Comparison of ENCODE assay signal across 20 cellular contexts in genomic region chr4:169239236-169239905, GRCh38.
"Had no signal": no experiment of that assay in that cellular context is flagged by ENCODE, and none has a peak within 500 bp of the region (broad histone marks: within the 10 kb centered on the region; RNA-seq: fewer than 3 reads in every experiment).

No MANE protein-coding gene starts in this region.

- ATAC-seq: activated CD8-positive, alpha-beta memory T cell treated with anti-CD3 and anti-CD28 coated beads, Interleukin-2, amount 10 ng/mL, durations not matched to agents 7 days and 5 days; natural killer cell treated with Interleukin-12 subunit alpha and Interleukin-12 subunit beta and Interleukin-15 and Interleukin-18, amount 100 ng/mL, for 72 hours had no signal

- H3K36me3 Mint-ChIP-seq: activated CD8-positive, alpha-beta memory T cell treated with anti-CD3 and anti-CD28 coated beads, Interleukin-2, amount 10 ng/mL, durations not matched to agents 7 days and 5 days; natural killer cell treated with Interleukin-12 subunit alpha and Interleukin-12 subunit beta and Interleukin-15 and Interleukin-18, amount 100 ng/mL, for 72 hours had no signal

- DNase-seq: activated CD4-positive, alpha-beta T cell treated with anti-CD3 and anti-CD28 coated beads, Interleukin-2, amount 50 U/mL, for 48 hours; activated CD8-positive, alpha-beta memory T cell treated with anti-CD3 and anti-CD28 coated beads, Interleukin-2, amount 10 ng/mL, durations not matched to agents 7 days and 5 days; activated naive CD4-positive, alpha-beta T cell treated with anti-CD3 and anti-CD28 coated beads, Interleukin-2, amount 50 U/mL, for 16 hours; activated T-cell treated with anti-CD3 and anti-CD28 coated beads, Interleukin-2, amount 50 U/mL, for 1 hour; adrenal gland; foreskin melanocyte; left ventricle myocardium superior; mesenchymal stem cell; occipital lobe; right cardiac atrium; small intestine; stimulated activated CD4-positive, alpha-beta T cell treated with anti-CD3 and anti-CD28 coated beads, Interleukin-4, amount 100 ng/mL, for 4 hours; stimulated activated CD8-positive, alpha-beta memory T cell treated with anti-CD3 and anti-CD28 coated beads, Interleukin-4, amount 100 ng/mL, for 48 hours; stimulated activated naive CD4-positive, alpha-beta T cell treated with Interleukin-2 at 50 U/mL for 16 hours; upper lobe of right lung; WERI-Rb-1 had no signal

- H3K4me3 ChIP-seq: adrenal gland, cardiac muscle cell, upper lobe of right lung had no signal

- H3K9me3 Mint-ChIP-seq: activated T-helper 2 cell treated with anti-CD3 and anti-CD28 coated beads, Interferon-gamma antibody, Interleukin-2, Interleukin-4, amounts not matched to agents 10 μg/mL and 5 μg/mL and 100 μg/mL, durations not matched to agents 14 hours and 24 hours and 36 hours; natural killer cell treated with Interleukin-12 subunit alpha and Interleukin-12 subunit beta and Interleukin-15 and Interleukin-18, amount 100 ng/mL, for 72 hours had no signal

- H3K9me3 ChIP-seq: adrenal gland, upper lobe of right lung had no signal

- H3K36me3 ChIP-seq: adrenal gland, cardiac muscle cell, upper lobe of right lung, WERI-Rb-1 had no signal

- H3K27ac ChIP-seq: adrenal gland, cardiac muscle cell, upper lobe of right lung, WERI-Rb-1 had no signal

- H3K4me1 Mint-ChIP-seq: activated CD8-positive, alpha-beta memory T cell treated with anti-CD3 and anti-CD28 coated beads, Interleukin-2, amount 10 ng/mL, durations not matched to agents 7 days and 5 days had no signal

- H3K27me3 Mint-ChIP-seq: progenitor cell of endocrine pancreas had no signal

- H3K27ac Mint-ChIP-seq: activated CD8-positive, alpha-beta memory T cell treated with anti-CD3 and anti-CD28 coated beads, Interleukin-2, amount 10 ng/mL, durations not matched to agents 7 days and 5 days; activated T-helper 2 cell treated with anti-CD3 and anti-CD28 coated beads, Interferon-gamma antibody, Interleukin-2, Interleukin-4, amounts not matched to agents 10 μg/mL and 5 μg/mL and 100 μg/mL, durations not matched to agents 14 hours and 24 hours and 36 hours; natural killer cell treated with Interleukin-12 subunit alpha and Interleukin-12 subunit beta and Interleukin-15 and Interleukin-18, amount 100 ng/mL, for 72 hours; progenitor cell of endocrine pancreas had no signal

- H3K27me3 ChIP-seq: adrenal gland, cardiac muscle cell, upper lobe of right lung had no signal

- H3K4me3 Mint-ChIP-seq: activated CD8-positive, alpha-beta memory T cell treated with anti-CD3 and anti-CD28 coated beads, Interleukin-2, amount 10 ng/mL, durations not matched to agents 7 days and 5 days; natural killer cell treated with Interleukin-12 subunit alpha and Interleukin-12 subunit beta and Interleukin-15 and Interleukin-18, amount 100 ng/mL, for 72 hours had no signal
